In the genomic region with DNA sequence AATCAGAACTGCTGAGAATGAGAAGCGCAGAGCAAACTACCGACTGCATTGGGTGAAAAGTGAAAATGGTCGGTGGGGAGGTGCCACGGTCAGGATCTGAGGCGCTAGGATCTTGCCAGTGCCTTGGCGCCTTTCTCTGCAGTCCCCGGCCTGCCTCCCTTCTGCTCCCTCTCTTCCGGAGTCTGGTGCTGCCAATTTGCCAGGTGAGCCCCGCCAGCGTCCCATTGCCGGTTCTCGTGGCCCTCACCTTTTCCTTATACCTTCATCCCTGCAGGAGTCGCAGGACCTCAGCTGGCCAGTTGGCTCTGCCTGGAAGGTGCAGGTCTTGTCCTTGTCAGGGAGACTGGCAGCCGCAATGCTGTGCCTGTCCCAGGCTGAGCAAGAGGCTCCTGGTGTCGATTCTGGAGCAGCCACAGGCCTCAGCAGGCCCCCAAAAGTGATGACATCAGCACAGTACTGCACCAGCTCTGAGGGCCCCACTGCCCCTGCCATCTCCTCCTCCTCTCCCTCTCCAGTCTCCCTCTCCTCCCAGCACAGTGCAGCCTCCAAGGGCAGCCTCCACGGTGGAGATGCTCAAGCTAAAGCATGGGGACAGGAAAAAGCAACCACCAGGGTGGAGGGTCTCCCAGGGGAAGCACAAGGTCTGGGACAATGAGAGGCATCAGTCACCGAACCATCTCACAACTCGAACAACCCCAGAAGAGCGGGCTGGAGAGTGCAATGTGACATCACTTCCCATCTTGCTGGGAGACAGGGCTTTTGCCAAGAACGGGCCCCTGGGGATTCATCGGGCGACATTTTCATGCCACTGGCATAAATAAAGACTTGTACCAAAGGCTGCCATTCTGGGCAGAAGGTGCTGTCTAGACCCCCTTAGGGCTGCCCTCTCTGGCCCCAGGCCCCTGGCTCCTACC, we compare ENCODE assay signal across 1 cellular context.
TF ChIP-seq lines count a peak whose summit lies in the region.

No MANE protein-coding gene starts in this region.

TF ChIP-seq in H1, 55 proteins besides CTCF, POLR2A, EP300 and RAD21:
- no peak for TF ChIP-seq JUN (IDR thresholded peaks at IDR 0.05; ENCODE audit: low read depth, low read length)
